ENCODE assay signal across 14 cellular contexts in genomic region chr12:122958198-122958888, GRCh38.
"Had no signal": no experiment of that assay in that cellular context is flagged by ENCODE, and none has a peak within 500 bp of the region (broad histone marks: within the 10 kb centered on the region; RNA-seq: fewer than 3 reads in every experiment).

No MANE protein-coding gene starts in this region.

- H3K4me3 ChIP-seq: cardiac muscle cell, suprapubic skin had no signal

- H3K4me1 Mint-ChIP-seq: activated naive CD8-positive, alpha-beta T cell treated with anti-CD3 and anti-CD28 coated beads, Interleukin-2, amount 10 ng/mL, durations not matched to agents 7 days and 5 days; natural killer cell had no signal

- H3K27ac ChIP-seq: cardiac muscle cell, suprapubic skin had no signal

- ATAC-seq: natural killer cell had no signal

- H3K36me3 ChIP-seq: cardiac muscle cell had no signal

- DNase-seq: activated CD4-positive, alpha-beta T cell treated with anti-CD3 and anti-CD28 coated beads, Interleukin-2, amount 10 ng/mL, durations not matched to agents 7 days and 5 days; activated CD4-positive, CD25-positive, alpha-beta regulatory T cell; activated naive CD4-positive, alpha-beta T cell; activated naive CD8-positive, alpha-beta T cell treated with anti-CD3 and anti-CD28 coated beads, Interleukin-2, amount 10 ng/mL, durations not matched to agents 7 days and 5 days; mesendoderm; natural killer cell; SIG-M5; small intestine; SW 1271 had no signal

- H3K9me3 Mint-ChIP-seq: activated CD4-positive, alpha-beta T cell treated with anti-CD3 and anti-CD28 coated beads, Interleukin-2, amount 10 ng/mL, durations not matched to agents 7 days and 5 days; activated naive CD8-positive, alpha-beta T cell treated with anti-CD3 and anti-CD28 coated beads, Interleukin-2, amount 10 ng/mL, durations not matched to agents 7 days and 5 days; natural killer cell; stimulated activated naive CD8-positive, alpha-beta T cell treated with anti-CD3 and anti-CD28 coated beads, Interleukin-15, Interleukin-2, amounts not matched to agents 100 ng/mL and 50 ng/mL, for 24 hours; T-helper 2 cell treated with Interferon-gamma antibody and Interleukin-4, amounts not matched to agents 5 μg/mL and 100 μg/mL, for 36 hours; type B pancreatic cell had no signal

- H3K27me3 Mint-ChIP-seq: activated CD4-positive, alpha-beta T cell treated with anti-CD3 and anti-CD28 coated beads, Interleukin-2, amount 10 ng/mL, durations not matched to agents 7 days and 5 days; activated naive CD8-positive, alpha-beta T cell treated with anti-CD3 and anti-CD28 coated beads, Interleukin-2, amount 10 ng/mL, durations not matched to agents 7 days and 5 days; stimulated activated naive CD8-positive, alpha-beta T cell treated with anti-CD3 and anti-CD28 coated beads, Interleukin-15, Interleukin-2, amounts not matched to agents 100 ng/mL and 50 ng/mL, for 24 hours; type B pancreatic cell had no signal

- H3K27me3 ChIP-seq: cardiac muscle cell, suprapubic skin had no signal

- H3K36me3 Mint-ChIP-seq: activated naive CD8-positive, alpha-beta T cell treated with anti-CD3 and anti-CD28 coated beads, Interleukin-2, amount 10 ng/mL, durations not matched to agents 7 days and 5 days; natural killer cell; type B pancreatic cell had no signal

- H3K4me3 Mint-ChIP-seq: activated CD4-positive, alpha-beta T cell treated with anti-CD3 and anti-CD28 coated beads, Interleukin-2, amount 10 ng/mL, durations not matched to agents 7 days and 5 days; activated naive CD8-positive, alpha-beta T cell treated with anti-CD3 and anti-CD28 coated beads, Interleukin-2, amount 10 ng/mL, durations not matched to agents 7 days and 5 days; natural killer cell; stimulated activated naive CD8-positive, alpha-beta T cell treated with anti-CD3 and anti-CD28 coated beads, Interleukin-15, Interleukin-2, amounts not matched to agents 100 ng/mL and 50 ng/mL, for 24 hours; T-helper 2 cell treated with Interferon-gamma antibody and Interleukin-4, amounts not matched to agents 5 μg/mL and 100 μg/mL, for 36 hours; type B pancreatic cell had no signal

- H3K9me3 ChIP-seq: suprapubic skin had no signal

- H3K27ac Mint-ChIP-seq: activated CD4-positive, alpha-beta T cell treated with anti-CD3 and anti-CD28 coated beads, Interleukin-2, amount 10 ng/mL, durations not matched to agents 7 days and 5 days; activated naive CD8-positive, alpha-beta T cell treated with anti-CD3 and anti-CD28 coated beads, Interleukin-2, amount 10 ng/mL, durations not matched to agents 7 days and 5 days; natural killer cell; stimulated activated naive CD8-positive, alpha-beta T cell treated with anti-CD3 and anti-CD28 coated beads, Interleukin-15, Interleukin-2, amounts not matched to agents 100 ng/mL and 50 ng/mL, for 24 hours; T-helper 2 cell treated with Interferon-gamma antibody and Interleukin-4, amounts not matched to agents 5 μg/mL and 100 μg/mL, for 36 hours; type B pancreatic cell had no signal
